Comparison of ENCODE assay signal across 8 cellular contexts in genomic region chr1:236281286-236282158, GRCh38. TPM values are rescaled to one million over a fixed set of nuclear protein-coding genes. Genes with fewer than 3 reads are reported as not detected.
DNase-seq lines count a peak whose midpoint lies in the region; ATAC-seq and TF ChIP-seq lines count a peak whose summit lies in the region.

TSS of gene ERO1B (minus strand) at chr1:236281958. CDS start at chr1:236281783, 175 bp downstream.

- H3K36me3 Mint-ChIP-seq in T-cell (peaks cover 5% of the 10 kb centered on the region), progenitor cell of endocrine pancreas (ENCODE audit: insufficient read depth) (no peaks in the 10 kb centered on the region)

- H3K4me1 Mint-ChIP-seq in T-cell = peaks cover 53 to 57% (median 56%) of the 10 kb centered on the region in 3 donors
- H3K4me1 Mint-ChIP-seq in progenitor cell of endocrine pancreas (ENCODE audit: low read depth) = peaks cover 12% of the 10 kb centered on the region

- peak within 1 kb of the TSS; percentile 86 to 91 for H3K27ac Mint-ChIP-seq in T-cell
- H3K27ac Mint-ChIP-seq in progenitor cell of endocrine pancreas = peak within 1 kb of the TSS; percentile 88

- H3K4me3 ChIP-seq in left ventricle myocardium inferior (peak within 1 kb of the TSS; percentile 95), upper lobe of right lung (peak within 1 kb of the TSS; percentile 88)

- H3K4me3 Mint-ChIP-seq in T-cell (peak within 1 kb of the TSS; percentile 92 to 96 (median 95)), progenitor cell of endocrine pancreas (ENCODE audit: low read depth) (peak within 1 kb of the TSS; percentile 79)

- H3K27me3 ChIP-seq in left ventricle myocardium inferior (ENCODE audit: low read depth) (peaks cover 4% of the 10 kb centered on the region), upper lobe of right lung (no peaks in the 10 kb centered on the region)

- H3K27ac ChIP-seq in left ventricle myocardium inferior (replicated peaks) (peak within 1 kb of the TSS; percentile 88), upper lobe of right lung (peak within 1 kb of the TSS; percentile 76)

- in situ Hi-C loops in GM13976 (cut with MboI; ENCODE audit: low sequenced_read_pairs, unreplicated experiment) = no loop called here

- H3K27me3 Mint-ChIP-seq in T-cell = no peaks in the 10 kb centered on the region
- peaks cover 60% of the 10 kb centered on the region for H3K27me3 Mint-ChIP-seq in progenitor cell of endocrine pancreas

- no peaks in the 10 kb centered on the region for H3K36me3 ChIP-seq in left ventricle myocardium inferior
- H3K36me3 ChIP-seq in upper lobe of right lung = no peaks in the 10 kb centered on the region

- TF ChIP-seq CTCF in GM13976 (IDR thresholded peaks at IDR 0.05; ENCODE audit: borderline replicate concordance, control extremely low read depth, extremely low read depth, insufficient read depth, missing control alignments) (no peak), left ventricle myocardium inferior (IDR thresholded peaks at IDR 0.05; ENCODE audit: borderline replicate concordance) (no peak), progenitor cell of endocrine pancreas (IDR thresholded peaks at IDR 0.05; ENCODE audit: unreplicated experiment) (no peak), upper lobe of right lung (IDR thresholded peaks at IDR 0.05) (no peak)

- POLR2A ChIA-PET in T-cell (lab: Charles Lee) = interaction anchor here (0.6 kb wide), 2 partner anchors 10 to 1136 kb away, joined by 3 read pairs; no protein-coding TSS in a partner anchor

- H3K9me3 Mint-ChIP-seq in T-cell = no peaks in the 10 kb centered on the region
- no peaks in the 10 kb centered on the region for H3K9me3 Mint-ChIP-seq in progenitor cell of endocrine pancreas (ENCODE audit: low read depth)

- H3K9me3 ChIP-seq in left ventricle myocardium inferior (replicated peaks) = no peaks in the 10 kb centered on the region
- no peaks in the 10 kb centered on the region for H3K9me3 ChIP-seq in upper lobe of right lung

- peak; percentile 96 for DNase-seq in GM13976 (ENCODE audit: low spot score)
- DNase-seq in NCI-H1436 treated with DMSO at 0.1 percent for 48 hours (lab: John Stamatoyannopoulos, UW) = peak; percentile 93
- DNase-seq in T-cell = peak; percentile 94 to 99 (median 97)
- peak; percentile 85 for DNase-seq in amniotic stem cell (lab: John Stamatoyannopoulos, UW)
- DNase-seq in left ventricle myocardium inferior = peak; percentile 98
- peak; percentile 94 for DNase-seq in progenitor cell of endocrine pancreas (ENCODE audit: low spot score, unreplicated experiment)
- peak; percentile 99 for DNase-seq in upper lobe of right lung

- peaks cover 24% of the 10 kb centered on the region for H3K4me1 ChIP-seq in left ventricle myocardium inferior
- no peaks in the 10 kb centered on the region for H3K4me1 ChIP-seq in upper lobe of right lung

- intact Hi-C loops in left ventricle myocardium inferior (cut with micrococcal nuclease) = no loop called here
- intact Hi-C loops in upper lobe of right lung (cut with DNase I) = no loop called here

- CTCF ChIA-PET in T-cell (lab: Charles Lee) = interaction anchor here (0.6 to 0.9 kb wide), 3 partner anchors 101 to 777 kb away, joined by 3 to 5 read pairs (median 3); partner anchors contain the start of gene B3GALNT2 (in 1 of the 2)

- ATAC-seq in HG02852 (IDR thresholded peaks at IDR 0.05; ENCODE audit: unreplicated experiment) (peak; percentile 78), T-cell (replicated peaks in 1 of 4) (peak; percentile 94 to 97 (median 96)), upper lobe of right lung (peak; percentile 100)

RNA-seq across cellular contexts. Expression of gene ERO1B, which starts in this region (rescaled TPM):
- total RNA-seq in T-cell (10 to 100 TPM; 11.3 to 15.4 (median 12.4) TPM), left ventricle myocardium inferior (7.2 TPM), progenitor cell of endocrine pancreas (15.1 and 15.4 TPM in 2 replicates), upper lobe of right lung (7.8 TPM)

Comparison
In these comparisons a context has a peak if more than half of its experiments do, and no peak if none do; other contexts are left out.
1. Peak in every context shown above with its lines: DNase-seq, ATAC-seq, H3K4me3 ChIP-seq and H3K27ac ChIP-seq.